ENCODE assay signal across 8 cellular contexts in the genomic region with DNA sequence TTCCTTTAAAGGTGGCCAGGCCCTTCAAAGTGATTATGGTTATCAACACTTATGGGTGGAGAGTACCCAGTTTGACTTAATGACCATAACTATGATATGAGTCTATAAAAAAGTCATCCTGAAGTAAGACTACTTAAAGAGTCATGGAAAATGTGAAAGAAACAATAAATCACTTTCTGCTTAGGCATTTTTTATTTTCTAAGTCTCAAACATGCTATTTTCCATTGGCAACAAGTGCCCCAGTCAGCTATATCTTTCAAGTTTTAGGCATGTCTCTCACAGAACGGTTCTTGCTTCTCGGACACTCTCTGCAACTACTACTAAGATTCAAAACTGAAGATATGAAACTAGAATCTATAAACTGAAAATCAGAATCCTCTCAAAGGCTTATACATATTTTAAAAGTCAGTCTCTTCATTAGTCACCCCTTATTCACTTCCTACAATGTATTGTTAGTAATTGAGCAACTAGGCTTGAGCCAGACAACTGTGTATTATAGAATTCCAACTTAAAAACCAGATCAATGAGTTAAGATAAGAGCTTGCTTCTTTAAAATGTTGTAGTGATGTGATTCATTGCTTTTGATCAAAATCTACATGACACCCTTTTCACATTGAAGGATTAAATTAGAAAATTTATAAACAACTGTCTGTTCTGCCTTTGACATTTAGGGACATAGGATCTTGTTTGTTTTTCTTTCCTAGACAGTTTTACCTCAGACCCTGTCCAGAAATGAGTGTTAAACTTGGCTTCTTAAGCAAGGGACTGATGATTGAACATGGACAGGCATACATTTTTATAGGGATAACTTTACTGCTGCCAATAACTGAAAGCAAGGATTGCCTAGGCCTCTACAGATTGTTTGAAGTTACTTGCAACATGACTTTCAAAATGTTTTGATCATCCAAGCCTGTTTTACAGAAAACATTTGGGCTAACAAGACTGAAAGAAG. TPM values are rescaled to one million over a fixed set of nuclear protein-coding genes. Genes with fewer than 3 reads are reported as not detected.
DNase-seq lines count a peak whose midpoint lies in the region; ATAC-seq and TF ChIP-seq lines count a peak whose summit lies in the region.

No MANE protein-coding gene starts in this region.

- H3K4me1 Mint-ChIP-seq in CD14-positive monocyte (peaks cover 53% of the 10 kb centered on the region), activated B cell treated with CpG ODN at 0.5 μM for 24 hours (peaks cover 46% of the 10 kb centered on the region), neural progenitor cell (peaks cover 15% of the 10 kb centered on the region)

- H4K91ac ChIP-seq in mesenchymal stem cell (ENCODE audit: low read length), result no peak overlapping the region

- no peaks in the 10 kb centered on the region for H3K4me1 ChIP-seq in mesenchymal stem cell (ENCODE audit: control insufficient read depth, insufficient read depth, low read depth, low read length)
- H3K4me1 ChIP-seq in neural progenitor cell, result peaks cover 11% of the 10 kb centered on the region

- no peak overlapping the region for H3K4ac ChIP-seq in mesenchymal stem cell (ENCODE audit: low read depth in 1 of 2, low read length in 2 of 2)

- H3K9ac ChIP-seq in mesenchymal stem cell (ENCODE audit: low read length) (peak overlapping the region; percentile 97), neural progenitor cell (no peak overlapping the region)

- intact Hi-C loops in CD14-positive monocyte (cut with micrococcal nuclease), result loop anchor here (5.0 kb wide), 2 partner anchors 72 to 112 kb away; no protein-coding TSS in a partner anchor
- intact Hi-C loops in activated B cell treated with CpG ODN at 0.5 μM for 24 hours (cut with micrococcal nuclease), result loop anchor here (5.0 to 10.0 kb wide), 3 partner anchors 805 to 1295 kb away; partner anchors contain the start of genes BMP2K and PAQR3

- no peak overlapping the region for H2BK12ac ChIP-seq in mesenchymal stem cell (ENCODE audit: low read length in 2 of 2)

- POLR2A ChIA-PET in activated B cell treated with CpG ODN at 0.5 μM for 24 hours (lab: Charles Lee), result interaction anchor here (4.6 kb wide), 1 partner anchor 114 kb away, joined by 32 read pairs; no protein-coding TSS in a partner anchor

- no peak overlapping the region for H2BK120ac ChIP-seq in mesenchymal stem cell (ENCODE audit: low read depth, low read length)

- H3K9me3 Mint-ChIP-seq in CD14-positive monocyte (peaks cover 0 to 4% (median 0%) of the 10 kb centered on the region in 7 donors), activated B cell treated with CpG ODN at 0.5 μM for 24 hours (no peaks in the 10 kb centered on the region), neural progenitor cell (no peaks in the 10 kb centered on the region)

- H3K14ac ChIP-seq in mesenchymal stem cell (ENCODE audit: low read length in 2 of 2), result no peak overlapping the region

- H3K36me3 ChIP-seq in mesenchymal stem cell (ENCODE audit: control insufficient read depth in 1 of 2, insufficient read depth in 2 of 2, low read depth in 1 of 2, low read length in 2 of 2), result peaks cover 0 to 61% of the 10 kb centered on the region in 2 experiments
- no peaks in the 10 kb centered on the region for H3K36me3 ChIP-seq in neural progenitor cell

- CTCF ChIA-PET in activated B cell treated with CpG ODN at 0.5 μM for 24 hours (lab: Charles Lee), result no interaction called here

- no peak overlapping the region for H2BK15ac ChIP-seq in mesenchymal stem cell (ENCODE audit: low read depth, poor library complexity, severe bottlenecking)

- peak overlapping the region; percentile 31 for H3K27ac ChIP-seq in mesenchymal stem cell (ENCODE audit: low read length, poor library complexity, severe bottlenecking)
- H3K27ac ChIP-seq in neural progenitor cell, result no peak overlapping the region

- H2AFZ ChIP-seq in mesenchymal stem cell (ENCODE audit: low read depth, low read length), result no peak overlapping the region
- no peak overlapping the region for H2AFZ ChIP-seq in neural progenitor cell (replicated peaks)

- H2AK5ac ChIP-seq in mesenchymal stem cell (ENCODE audit: low read length, severe bottlenecking), result no peak overlapping the region

- ATAC-seq in GM21717 (IDR thresholded peaks at IDR 0.05; ENCODE audit: unreplicated experiment) (peak; percentile 26), activated B cell treated with CpG ODN at 0.5 μM for 24 hours (ENCODE audit: low read depth) (no peak), GM21825 (IDR thresholded peaks at IDR 0.05; ENCODE audit: unreplicated experiment) (no peak), HG03354 (IDR thresholded peaks at IDR 0.05; ENCODE audit: poor library complexity, severe bottlenecking, unreplicated experiment) (no peak)

- no peaks in the 10 kb centered on the region for H3K9me3 ChIP-seq in mesenchymal stem cell (ENCODE audit: control insufficient read depth, low read length)
- H3K9me3 ChIP-seq in neural progenitor cell (ENCODE audit: low read depth), result no peaks in the 10 kb centered on the region

- H3K4me3 Mint-ChIP-seq in CD14-positive monocyte (peak overlapping the region; percentile 43 to 67), activated B cell treated with CpG ODN at 0.5 μM for 24 hours (peak overlapping the region; percentile 45), neural progenitor cell (no peak overlapping the region)

- peaks cover 44 to 62% of the 10 kb centered on the region in 2 donors for H3K36me3 Mint-ChIP-seq in CD14-positive monocyte
- H3K36me3 Mint-ChIP-seq in activated B cell treated with CpG ODN at 0.5 μM for 24 hours (ENCODE audit: low read depth), result peaks cover 41% of the 10 kb centered on the region
- peaks cover 22% of the 10 kb centered on the region for H3K36me3 Mint-ChIP-seq in neural progenitor cell

- DNase-seq in CD14-positive monocyte (ENCODE audit: low spot score), result no peak
- DNase-seq in activated B cell treated with CpG ODN at 0.5 μM for 24 hours, result no peak
- DNase-seq in mesenchymal stem cell, result peak; percentile 58
- no peak for DNase-seq in SHP77 (lab: John Stamatoyannopoulos, UW)
- no peak for DNase-seq in neural progenitor cell (ENCODE audit: low spot score)

- H3K18ac ChIP-seq in mesenchymal stem cell (ENCODE audit: low read depth in 1 of 2, low read length in 2 of 2), result no peak overlapping the region

- H4K8ac ChIP-seq in mesenchymal stem cell (ENCODE audit: low read length), result no peak overlapping the region

- 43% methylated on average over 2 of the region's 2 CpGs for WGBS in mesenchymal stem cell

- H3K79me2 ChIP-seq in neural progenitor cell (ENCODE audit: low read depth), result no peaks in the 10 kb centered on the region

- H2BK5ac ChIP-seq in mesenchymal stem cell (ENCODE audit: low read depth, low read length, poor library complexity, severe bottlenecking), result no peak overlapping the region

- peak overlapping the region in 1 of 2 experiments; percentile 92 for H3K4me3 ChIP-seq in mesenchymal stem cell (ENCODE audit: insufficient read depth in 1 of 2, low read depth in 1 of 2, low read length in 2 of 2)
- no peak overlapping the region for H3K4me3 ChIP-seq in neural progenitor cell

- peaks cover 4% of the 10 kb centered on the region for H3K79me1 ChIP-seq in mesenchymal stem cell (replicated peaks; ENCODE audit: low read length, poor library complexity, severe bottlenecking)

- H3K4me2 ChIP-seq in mesenchymal stem cell (ENCODE audit: low read length, poor library complexity, severe bottlenecking) (no peak overlapping the region), neural progenitor cell (no peak overlapping the region)

- H3K27me3 Mint-ChIP-seq in CD14-positive monocyte (ENCODE audit: low read depth in 3 of 3) (no peaks in the 10 kb centered on the region), activated B cell treated with CpG ODN at 0.5 μM for 24 hours (no peaks in the 10 kb centered on the region), neural progenitor cell (ENCODE audit: insufficient read depth, low read depth) (peaks cover 6% of the 10 kb centered on the region)

- TF ChIP-seq CTCF in CD14-positive monocyte (IDR thresholded peaks at IDR 0.05) (no peak), activated B cell treated with CpG ODN at 0.5 μM for 24 hours (IDR thresholded peaks at IDR 0.05) (no peak), neural progenitor cell (IDR thresholded peaks at IDR 0.05) (no peak)

- no peaks in the 10 kb centered on the region for H4K20me1 ChIP-seq in neural progenitor cell (ENCODE audit: low read depth)

- H3K27me3 ChIP-seq in mesenchymal stem cell (ENCODE audit: control insufficient read depth in 1 of 2, insufficient read depth in 1 of 2, low read length in 2 of 2) (no peaks in the 10 kb centered on the region), neural progenitor cell (peaks cover 26% of the 10 kb centered on the region)

- H3K27ac Mint-ChIP-seq in CD14-positive monocyte (peak overlapping the region; percentile 38 to 100 (median 79)), activated B cell treated with CpG ODN at 0.5 μM for 24 hours (peak overlapping the region; percentile 93), neural progenitor cell (no peak overlapping the region)

- no peak overlapping the region for H3K23ac ChIP-seq in mesenchymal stem cell (ENCODE audit: low read length in 2 of 2)

- peaks cover 23% of the 10 kb centered on the region for H3F3A ChIP-seq in neural progenitor cell (ENCODE audit: low read depth)

RNA-seq across cellular contexts. Expression of gene ANTXR2, which starts 2.9 kb away (rescaled TPM):
- 10 to 100 TPM; 59.2 to 69.6 TPM for polyA plus RNA-seq in CD14-positive monocyte
- total RNA-seq in activated B cell treated with CpG ODN at 0.5 μM for 24 hours, result 14.2 and 19.6 TPM in 2 replicates
- 80.9 TPM for polyA plus RNA-seq in mesenchymal stem cell (2013, experiment 1 of 2)
- 84.2 TPM for polyA plus RNA-seq in mesenchymal stem cell (2013, experiment 2 of 2)
- total RNA-seq in neural progenitor cell (ENCODE audit: low replicate concordance), result 28.3 and 28.8 TPM in 2 replicates
